In the genomic region with DNA sequence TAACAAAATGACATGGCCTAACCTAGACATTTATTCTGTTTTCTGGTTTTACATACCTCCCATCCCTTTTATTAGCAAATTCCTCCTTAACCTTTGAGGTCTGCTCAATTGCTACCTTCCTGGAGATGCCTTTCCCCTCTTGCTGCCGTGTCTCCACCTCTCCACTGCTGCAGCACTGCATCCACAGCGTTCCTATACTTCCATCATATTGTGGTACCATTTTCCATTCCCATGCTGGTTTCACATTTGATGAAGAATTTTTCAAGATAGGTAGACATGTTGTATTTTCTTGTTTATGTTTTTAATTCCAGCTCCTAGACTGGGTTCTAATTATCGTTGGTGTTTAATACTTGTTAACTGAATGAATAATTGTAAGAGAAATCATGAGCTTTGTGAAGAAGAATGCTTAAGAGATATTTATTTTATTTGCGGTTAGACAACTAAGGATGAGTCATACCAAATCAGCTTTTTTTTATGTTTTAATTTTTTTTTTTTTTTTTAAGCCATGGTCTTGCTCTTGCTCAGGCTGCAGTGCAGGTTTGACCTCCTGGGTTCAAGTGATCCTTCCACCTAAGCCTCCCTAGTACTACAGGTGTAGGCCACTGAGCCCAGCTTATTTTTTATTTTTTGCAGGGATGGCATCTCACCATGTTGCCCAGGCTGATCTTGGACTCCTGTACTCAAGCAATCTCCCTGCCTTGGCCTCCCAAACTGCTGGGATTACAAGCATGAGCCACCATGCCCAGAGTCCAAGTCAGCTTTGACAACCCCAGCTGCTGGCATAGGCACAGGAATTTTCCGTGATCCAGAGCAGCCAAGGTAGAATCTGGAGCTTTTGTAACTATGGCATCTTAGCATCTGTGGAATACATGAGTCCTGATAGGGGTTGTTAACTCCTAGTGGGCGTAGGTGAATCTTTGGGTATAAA, we compare ENCODE assay signal across 16 cellular contexts. TPM values are rescaled to one million over a fixed set of nuclear protein-coding genes. Genes with fewer than 3 reads are reported as not detected.
DNase-seq lines count a peak whose midpoint lies in the region; ATAC-seq and TF ChIP-seq lines count a peak whose summit lies in the region.
"Had no signal": no experiment of that assay in that cellular context is flagged by ENCODE, and none has a peak within 500 bp of the region (broad histone marks: within the 10 kb centered on the region; RNA-seq: fewer than 3 reads in every experiment).

No MANE protein-coding gene starts in this region.

- H2AFZ ChIP-seq in mesenchymal stem cell (ENCODE audit: low read depth, low read length): no peak overlapping the region

- WGBS in mesenchymal stem cell: 54% methylated on average over 4 of the region's 6 CpGs

- H3K9me3 ChIP-seq in MG63 (peaks cover 5% of the 10 kb centered on the region; the same call in 1 of the 2 replicates), mesenchymal stem cell (ENCODE audit: control insufficient read depth, low read length) (no peaks in the 10 kb centered on the region)

- H3K27me3 ChIP-seq in MG63 (no peaks in the 10 kb centered on the region), mesenchymal stem cell (ENCODE audit: control insufficient read depth in 1 of 2, insufficient read depth in 1 of 2, low read length in 2 of 2) (no peaks in the 10 kb centered on the region)

- ATAC-seq in GM18498 (IDR thresholded peaks at IDR 0.05; ENCODE audit: unreplicated experiment) (no peak), GM18873 (IDR thresholded peaks at IDR 0.05; ENCODE audit: low FRiP score, unreplicated experiment) (no peak)

- H3K4me3 Mint-ChIP-seq in chondrocyte (ENCODE audit: unreplicated experiment): no peak overlapping the region
- H3K4me3 Mint-ChIP-seq: stimulated activated naive CD8-positive, alpha-beta T cell treated with anti-CD3 and anti-CD28 coated beads, Interleukin-15, amount 100 ng/mL, for 72 hours; T-helper 2 cell treated with Interferon-gamma antibody and Interleukin-4, amounts not matched to agents 5 μg/mL and 100 μg/mL, for 36 hours had no signal

- no peak overlapping the region for H3K23ac ChIP-seq in mesenchymal stem cell (ENCODE audit: low read length in 2 of 2)

- H4K8ac ChIP-seq in mesenchymal stem cell (ENCODE audit: low read length): peak overlapping the region; percentile 45

- peak overlapping the region; percentile 76 for H4K91ac ChIP-seq in mesenchymal stem cell (ENCODE audit: low read length)

- H3K27ac ChIP-seq in mesenchymal stem cell (ENCODE audit: low read length, poor library complexity, severe bottlenecking): peak overlapping the region; percentile 86

- H3K9ac ChIP-seq in mesenchymal stem cell (ENCODE audit: low read length): peak overlapping the region; percentile 4

- no peak overlapping the region for H2BK120ac ChIP-seq in mesenchymal stem cell (ENCODE audit: low read depth, low read length)

- H3K4ac ChIP-seq in mesenchymal stem cell (ENCODE audit: low read depth in 1 of 2, low read length in 2 of 2): no peak overlapping the region

- H2AK5ac ChIP-seq in mesenchymal stem cell (ENCODE audit: low read length, severe bottlenecking): peak overlapping the region; percentile 99

- no peaks in the 10 kb centered on the region for H3K27me3 Mint-ChIP-seq in chondrocyte (ENCODE audit: low read depth)
- H3K27me3 Mint-ChIP-seq: stimulated activated naive CD8-positive, alpha-beta T cell treated with anti-CD3 and anti-CD28 coated beads, Interleukin-15, amount 100 ng/mL, for 72 hours had no signal

- H3K79me1 ChIP-seq in mesenchymal stem cell (replicated peaks; ENCODE audit: low read length, poor library complexity, severe bottlenecking): no peaks in the 10 kb centered on the region

- no peaks in the 10 kb centered on the region for H3K9me3 Mint-ChIP-seq in chondrocyte (ENCODE audit: low read depth)

- H3K4me2 ChIP-seq in mesenchymal stem cell (ENCODE audit: low read length, poor library complexity, severe bottlenecking): no peak overlapping the region

- peaks cover 7% of the 10 kb centered on the region for H3K36me3 ChIP-seq in MG63
- no peaks in the 10 kb centered on the region for H3K36me3 ChIP-seq in mesenchymal stem cell (ENCODE audit: control insufficient read depth in 1 of 2, insufficient read depth in 2 of 2, low read depth in 1 of 2, low read length in 2 of 2)

- peak overlapping the region in 1 of 2 experiments; percentile 80 for H3K18ac ChIP-seq in mesenchymal stem cell (ENCODE audit: low read depth in 1 of 2, low read length in 2 of 2)

- H3K4me1 ChIP-seq in mesenchymal stem cell (ENCODE audit: control insufficient read depth, insufficient read depth, low read depth, low read length): peaks cover 14% of the 10 kb centered on the region

- H3K4me1 Mint-ChIP-seq in chondrocyte (ENCODE audit: low read depth): peaks cover 68% of the 10 kb centered on the region

- H3K4me3 ChIP-seq in MG63 (no peak overlapping the region), mesenchymal stem cell (ENCODE audit: insufficient read depth in 1 of 2, low read depth in 1 of 2, low read length in 2 of 2) (no peak overlapping the region)

- peak overlapping the region; percentile 48 for H2BK5ac ChIP-seq in mesenchymal stem cell (ENCODE audit: low read depth, low read length, poor library complexity, severe bottlenecking)

- DNase-seq in COLO829 (ENCODE audit: low spot score) (peak; percentile 18), MG63 (peak; percentile 96), chondrocyte (ENCODE audit: low spot score) (no peak), mesenchymal stem cell (peak; percentile 66), MV-4-11 (lab: John Stamatoyannopoulos, UW) (no peak), NCI-H748 treated with DMSO at 0.1 percent for 48 hours (lab: John Stamatoyannopoulos, UW) (no peak)
- DNase-seq: activated CD4-positive, alpha-beta T cell treated with anti-CD3 and anti-CD28 coated beads, Interleukin-2, amount 50 U/mL, for 48 hours; central memory CD4-positive, alpha-beta T cell; kidney; stimulated activated naive CD8-positive, alpha-beta T cell treated with anti-CD3 and anti-CD28 coated beads, Interleukin-15, amount 100 ng/mL, for 72 hours had no signal

- H2BK15ac ChIP-seq in mesenchymal stem cell (ENCODE audit: low read depth, poor library complexity, severe bottlenecking): no peak overlapping the region

- no peaks in the 10 kb centered on the region for H3K36me3 Mint-ChIP-seq in chondrocyte (ENCODE audit: low read depth)

- TF ChIP-seq CTCF in chondrocyte (IDR thresholded peaks at IDR 0.05): no peak

- peak overlapping the region in 1 of 2 experiments; percentile 69 for H2BK12ac ChIP-seq in mesenchymal stem cell (ENCODE audit: low read length in 2 of 2)

- peak overlapping the region; percentile 52 for H3K27ac Mint-ChIP-seq in chondrocyte (ENCODE audit: unreplicated experiment)
- H3K27ac Mint-ChIP-seq: activated T-helper 2 cell treated with anti-CD3 and anti-CD28 coated beads, Interferon-gamma antibody, Interleukin-2, Interleukin-4, amounts not matched to agents 10 μg/mL and 5 μg/mL and 100 μg/mL, durations not matched to agents 14 hours and 24 hours and 36 hours; stimulated activated naive CD8-positive, alpha-beta T cell treated with anti-CD3 and anti-CD28 coated beads, Interleukin-15, amount 100 ng/mL, for 72 hours; T-helper 2 cell treated with Interferon-gamma antibody and Interleukin-4, amounts not matched to agents 5 μg/mL and 100 μg/mL, for 36 hours had no signal

- H3K14ac ChIP-seq in mesenchymal stem cell (ENCODE audit: low read length in 2 of 2): no peak overlapping the region

RNA-seq across cellular contexts. Expression of a gene that starts 44.0 kb away (rescaled TPM):
- 6.7 TPM in 1 of 2 replicates, not detected in the other for total RNA-seq in MG63 (2014; rRNA removed; shearing (Covaris generic); ENCODE audit: low replicate concordance)
- total RNA-seq in chondrocyte: not detected in 3 replicates
- polyA plus RNA-seq in mesenchymal stem cell (2013, experiment 1 of 2): 0.28 TPM
- polyA plus RNA-seq in mesenchymal stem cell (2013, experiment 2 of 2): 0.11 TPM
- total RNA-seq: activated T-helper 2 cell treated with anti-CD3 and anti-CD28 coated beads, Interferon-gamma antibody, Interleukin-2, Interleukin-4, amounts not matched to agents 10 μg/mL and 5 μg/mL and 100 μg/mL, durations not matched to agents 14 hours and 24 hours and 36 hours; frontal cortex had no signal
- polyA plus RNA-seq: CD14-positive monocyte had no signal

Comparison
In these comparisons a context has a peak if more than half of its experiments do, and no peak if none do; other contexts are left out.
1. DNase-seq: peak in COLO829 (single experiment), MG63 (single experiment) and mesenchymal stem cell (single experiment); none in chondrocyte (single experiment), MV-4-11 (single experiment) and NCI-H748 treated with DMSO at 0.1 percent for 48 hours (single experiment).